In genomic region chr6:161545741-161546140, GRCh38 we compare ENCODE assay signal across 18 cellular contexts.
A peak's percentile ranks its signal among the peaks of the same experiment; 100 is the strongest.
DNase-seq lines count a peak whose midpoint lies in the region; ATAC-seq, FAIRE-seq and TF ChIP-seq lines count a peak whose summit lies in the region.
"Had no signal": no experiment of that assay in that cellular context is flagged by ENCODE, and none has a peak within 500 bp of the region (broad histone marks: within the 10 kb centered on the region; RNA-seq: fewer than 3 reads in every experiment).

No MANE protein-coding gene starts in this region.

- H3K9me3 Mint-ChIP-seq in astrocyte (ENCODE audit: unreplicated experiment), result peaks cover 3% of the 10 kb centered on the region
- H3K9me3 Mint-ChIP-seq: CD8-positive, alpha-beta T cell; H9 had no signal

- no peak overlapping the region for H3K9ac ChIP-seq in BLaER1 treated with 17β-estradiol and CSF1 and Interleukin-3, amounts not matched to agents 10 nM and 100 nM
- H3K9ac ChIP-seq in OCI-LY3 (ENCODE audit: low read length) (no peak overlapping the region), astrocyte (ENCODE audit: low read length) (no peak overlapping the region)
- H3K9ac ChIP-seq: BLaER1 had no signal

- H3K79me2 ChIP-seq in OCI-LY3 (ENCODE audit: low read length) (no peaks in the 10 kb centered on the region), astrocyte (ENCODE audit: insufficient read depth, low read length) (no peaks in the 10 kb centered on the region)

- no peak overlapping the region for H3K27ac ChIP-seq in BLaER1 treated with 17β-estradiol and CSF1 and Interleukin-3, amounts not matched to agents 10 nM and 100 nM
- H3K27ac ChIP-seq in OCI-LY3 (ENCODE audit: low read length) (no peak overlapping the region), astrocyte (ENCODE audit: low read depth, low read length) (no peak overlapping the region), coronary artery (no peak overlapping the region)
- H3K27ac ChIP-seq: BLaER1 had no signal

- H3K27me3 Mint-ChIP-seq in astrocyte (ENCODE audit: low read depth, unreplicated experiment), result peaks cover 2% of the 10 kb centered on the region

- H3K27me3 ChIP-seq in BLaER1 treated with 17β-estradiol and CSF1 and Interleukin-3, amounts not matched to agents 10 nM and 100 nM, result peaks cover 0 to 68% (median 0%) of the 10 kb centered on the region in 11 experiments; a peak in 7 of 22 replicates
- H3K27me3 ChIP-seq in OCI-LY3 (ENCODE audit: low read depth, low read length) (peaks cover 14% of the 10 kb centered on the region), astrocyte (ENCODE audit: insufficient read depth, low read length) (no peaks in the 10 kb centered on the region)
- H3K27me3 ChIP-seq: BLaER1 had no signal

- FAIRE-seq in astrocyte (lab: Jason Lieb, UNC), result no peak
- FAIRE-seq: GM12892, GM18507 had no signal

- ATAC-seq in GM18868 (IDR thresholded peaks at IDR 0.05; ENCODE audit: unreplicated experiment), result no peak
- no peak for ATAC-seq in HG03432 (IDR thresholded peaks at IDR 0.05; ENCODE audit: unreplicated experiment)
- no peak for ATAC-seq in GM19455 (IDR thresholded peaks at IDR 0.05; ENCODE audit: unreplicated experiment)
- ATAC-seq: CD8-positive, alpha-beta T cell had no signal

- peaks cover 0 to 41% (median 9%) of the 10 kb centered on the region in 10 experiments; a peak in 13 of 20 replicates for H3K4me1 ChIP-seq in BLaER1 treated with 17β-estradiol and CSF1 and Interleukin-3, amounts not matched to agents 10 nM and 100 nM
- H3K4me1 ChIP-seq in OCI-LY3 (ENCODE audit: low read length) (peaks cover 60% of the 10 kb centered on the region), astrocyte (ENCODE audit: insufficient read depth, low read length) (no peaks in the 10 kb centered on the region)

- no peak overlapping the region for H3K27ac Mint-ChIP-seq in astrocyte (ENCODE audit: unreplicated experiment)
- H3K27ac Mint-ChIP-seq: CD8-positive, alpha-beta T cell; H9 had no signal

- TF ChIP-seq CTCF in OCI-LY3 (IDR thresholded peaks at IDR 0.05; ENCODE audit: low read depth, low read length) (no peak), astrocyte (IDR thresholded peaks at IDR 0.05; ENCODE audit: insufficient read depth, low read depth, low read length) (no peak), coronary artery (IDR thresholded peaks at IDR 0.05) (no peak)

- H4K20me1 ChIP-seq in BLaER1 treated with 17β-estradiol and CSF1 and Interleukin-3, amounts not matched to agents 10 nM and 100 nM, result no peaks in the 10 kb centered on the region; a peak in 1 of 22 replicates
- H4K20me1 ChIP-seq in OCI-LY3 (ENCODE audit: insufficient read depth, low read length) (no peaks in the 10 kb centered on the region), astrocyte (ENCODE audit: insufficient read depth, low read length) (no peaks in the 10 kb centered on the region)
- H4K20me1 ChIP-seq: BLaER1 had no signal

- peaks cover 0 to 17% (median 0%) of the 10 kb centered on the region in 11 experiments; a peak in 5 of 22 replicates for H3K9me3 ChIP-seq in BLaER1 treated with 17β-estradiol and CSF1 and Interleukin-3, amounts not matched to agents 10 nM and 100 nM (replicated peaks in 1 of 11)
- H3K9me3 ChIP-seq in OCI-LY3 (ENCODE audit: insufficient read depth, low read length) (no peaks in the 10 kb centered on the region), astrocyte (ENCODE audit: insufficient read depth, low read depth, low read length) (no peaks in the 10 kb centered on the region)
- H3K9me3 ChIP-seq: BLaER1 had no signal

- no peaks in the 10 kb centered on the region for H3K36me3 Mint-ChIP-seq in astrocyte (ENCODE audit: low read depth, unreplicated experiment)
- H3K36me3 Mint-ChIP-seq: CD8-positive, alpha-beta T cell had no signal

- peak; percentile 55 for DNase-seq in M059J (ENCODE audit: low read depth)
- peak; percentile 18 for DNase-seq in astrocyte (ENCODE audit: low read depth)
- no peak for DNase-seq in coronary artery (ENCODE audit: low spot score)
- DNase-seq: 8988T; Calu3; CD8-positive, alpha-beta T cell; DMS79; GDM1; GOT3; H9 had no signal

- no peak overlapping the region for H3K4me3 ChIP-seq in BLaER1 treated with 17β-estradiol and CSF1 and Interleukin-3, amounts not matched to agents 10 nM and 100 nM
- H3K4me3 ChIP-seq in OCI-LY3 (ENCODE audit: low read length), result no peak overlapping the region
- no peak overlapping the region for H3K4me3 ChIP-seq in astrocyte (ENCODE audit: insufficient read depth, low read depth, low read length)
- no peak overlapping the region for H3K4me3 ChIP-seq in coronary artery
- H3K4me3 ChIP-seq: BLaER1 had no signal

- no peak overlapping the region for H3K4me3 Mint-ChIP-seq in astrocyte (ENCODE audit: unreplicated experiment)
- H3K4me3 Mint-ChIP-seq: CD8-positive, alpha-beta T cell; H9 had no signal

- H3K36me3 ChIP-seq in BLaER1 treated with 17β-estradiol and CSF1 and Interleukin-3, amounts not matched to agents 10 nM and 100 nM, result no peaks in the 10 kb centered on the region
- H3K36me3 ChIP-seq in OCI-LY3 (replicated peaks; ENCODE audit: low read depth, low read length) (no peaks in the 10 kb centered on the region), astrocyte (ENCODE audit: insufficient read depth, low read length) (no peaks in the 10 kb centered on the region)
- H3K36me3 ChIP-seq: BLaER1 had no signal

- H2AFZ ChIP-seq in OCI-LY3 (ENCODE audit: low read depth, low read length) (no peak overlapping the region), astrocyte (ENCODE audit: low read depth, low read length) (no peak overlapping the region)

- H3K4me2 ChIP-seq in BLaER1 treated with 17β-estradiol and CSF1 and Interleukin-3, amounts not matched to agents 10 nM and 100 nM, result peak overlapping the region in 9 of 11 experiments; percentile 6 to 60 (median 34); a peak in 12 of 22 replicates
- 0 out of 2 replicates have a peak overlapping the region, but pooled peaks have one; percentile 8 for H3K4me2 ChIP-seq in OCI-LY3 (ENCODE audit: low read length)
- no peak overlapping the region for H3K4me2 ChIP-seq in astrocyte (ENCODE audit: low read length)
- H3K4me2 ChIP-seq: BLaER1 had no signal

- H3K4me1 Mint-ChIP-seq in astrocyte (ENCODE audit: low read depth, unreplicated experiment), result peaks cover 5% of the 10 kb centered on the region
